Comparison of ENCODE assay signal across 8 cellular contexts in genomic region chr5:14872070-14872989, GRCh38. TPM values are rescaled to one million over a fixed set of nuclear protein-coding genes. Genes with fewer than 3 reads are reported as not detected.
DNase-seq lines count a peak whose midpoint lies in the region; ATAC-seq and TF ChIP-seq lines count a peak whose summit lies in the region.

No MANE protein-coding gene starts in this region.

- in situ Hi-C loops in astrocyte of the spinal cord (cut with HindIII; ENCODE audit: low sequenced_read_pairs), result no loop called here

- H3K9ac ChIP-seq in iPS-15b (ENCODE audit: low read depth, low read length), result no peak overlapping the region

- H3K36me3 ChIP-seq in CD8-positive, alpha-beta memory T cell (ENCODE audit: insufficient read depth, low read length), result no peaks in the 10 kb centered on the region
- no peaks in the 10 kb centered on the region for H3K36me3 ChIP-seq in iPS-15b (ENCODE audit: control insufficient read depth, insufficient read depth, low read length)

- POLR2A ChIA-PET in CD8-positive, alpha-beta memory T cell (lab: Charles Lee), result interaction anchor here (0.6 to 1.0 kb wide), 3 partner anchors 62 to 290 kb away, joined by 3 to 10 read pairs (median 4); no protein-coding TSS in a partner anchor

- peaks cover 0 to 7% (median 0%) of the 10 kb centered on the region in 3 donors for H3K36me3 Mint-ChIP-seq in CD8-positive, alpha-beta memory T cell
- H3K36me3 Mint-ChIP-seq in T-helper 2 cell treated with Interferon-gamma antibody and Interleukin-4, amounts not matched to agents 5 μg/mL and 100 μg/mL, for 36 hours (ENCODE audit: low read depth), result peaks cover 5% of the 10 kb centered on the region

- peak overlapping the region; percentile 58 for H3K27ac ChIP-seq in CD8-positive, alpha-beta memory T cell (ENCODE audit: low read depth, low read length)
- H3K27ac ChIP-seq in HL-60 (replicated peaks), result no peak overlapping the region

- H3K9me3 ChIP-seq in CD8-positive, alpha-beta memory T cell (ENCODE audit: low read length), result no peaks in the 10 kb centered on the region
- no peaks in the 10 kb centered on the region for H3K9me3 ChIP-seq in iPS-15b (ENCODE audit: control insufficient read depth, insufficient read depth, low read length)

- no peak for TF ChIP-seq CTCF in HL-60 (IDR thresholded peaks at IDR 0.05; ENCODE audit: insufficient read depth, low read length)
- peak; percentile 4 for TF ChIP-seq CTCF in astrocyte of the spinal cord (IDR thresholded peaks at IDR 0.05; ENCODE audit: low read depth, low read length)

- H3K4me3 Mint-ChIP-seq in CD8-positive, alpha-beta memory T cell, result peak overlapping the region; percentile 88 to 97 (median 93)
- H3K4me3 Mint-ChIP-seq in T-helper 2 cell treated with Interferon-gamma antibody and Interleukin-4, amounts not matched to agents 5 μg/mL and 100 μg/mL, for 36 hours, result peak overlapping the region; percentile 90

- no peaks in the 10 kb centered on the region for H3K9me3 Mint-ChIP-seq in CD8-positive, alpha-beta memory T cell
- H3K9me3 Mint-ChIP-seq in T-helper 2 cell treated with Interferon-gamma antibody and Interleukin-4, amounts not matched to agents 5 μg/mL and 100 μg/mL, for 36 hours, result no peaks in the 10 kb centered on the region

- peak overlapping the region; percentile 84 to 96 (median 93) for H3K27ac Mint-ChIP-seq in CD8-positive, alpha-beta memory T cell
- peak overlapping the region; percentile 92 for H3K27ac Mint-ChIP-seq in T-helper 2 cell treated with Interferon-gamma antibody and Interleukin-4, amounts not matched to agents 5 μg/mL and 100 μg/mL, for 36 hours

- H3K27me3 Mint-ChIP-seq in CD8-positive, alpha-beta memory T cell, result no peaks in the 10 kb centered on the region
- H3K27me3 Mint-ChIP-seq in T-helper 2 cell treated with Interferon-gamma antibody and Interleukin-4, amounts not matched to agents 5 μg/mL and 100 μg/mL, for 36 hours (ENCODE audit: low read depth), result peaks cover 18% of the 10 kb centered on the region

- CTCF ChIA-PET in CD8-positive, alpha-beta memory T cell (lab: Charles Lee), result interaction anchor here (0.9 to 1.8 kb wide), 6 partner anchors 10 to 206 kb away, joined by 3 to 4 read pairs (median 4); no protein-coding TSS in a partner anchor

- peaks cover 10% of the 10 kb centered on the region for H3K4me1 ChIP-seq in CD8-positive, alpha-beta memory T cell (ENCODE audit: insufficient read depth, low read length)
- peaks cover 6% of the 10 kb centered on the region for H3K4me1 ChIP-seq in iPS-15b (ENCODE audit: control insufficient read depth, insufficient read depth, low read length)

- peak; percentile 31 to 62 (median 46) for DNase-seq in CD8-positive, alpha-beta memory T cell
- peak in 1 of 2 experiments; percentile 6 for DNase-seq in HL-60 (ENCODE audit: low read depth in 1 of 2, low spot score in 1 of 2)
- DNase-seq in T-helper 2 cell treated with Interferon-gamma antibody and Interleukin-4, amounts not matched to agents 5 μg/mL and 100 μg/mL, for 36 hours (ENCODE audit: low spot score), result peak; percentile 58
- peak; percentile 41 for DNase-seq in astrocyte of the spinal cord (ENCODE audit: low read depth, low spot score)
- no peak for DNase-seq in skeletal muscle cell (ENCODE audit: low read depth)
- no peak for DNase-seq in OCI-M2 (lab: John Stamatoyannopoulos, UW; ENCODE audit: unreplicated experiment)

- peaks cover 26 to 46% (median 40%) of the 10 kb centered on the region in 3 donors for H3K4me1 Mint-ChIP-seq in CD8-positive, alpha-beta memory T cell
- peaks cover 28% of the 10 kb centered on the region for H3K4me1 Mint-ChIP-seq in T-helper 2 cell treated with Interferon-gamma antibody and Interleukin-4, amounts not matched to agents 5 μg/mL and 100 μg/mL, for 36 hours (ENCODE audit: low read depth)

- ATAC-seq in GM21360 (IDR thresholded peaks at IDR 0.05; ENCODE audit: unreplicated experiment), result peak; percentile 41

- H3K4me3 ChIP-seq in CD8-positive, alpha-beta memory T cell (ENCODE audit: low read length), result peak overlapping the region; percentile 64
- H3K4me3 ChIP-seq in HL-60 (replicated peaks; ENCODE audit: insufficient read depth, low read length) (peak overlapping the region; percentile 29), astrocyte of the spinal cord (ENCODE audit: low read depth, low read length) (peak overlapping the region; percentile 68), iPS-15b (ENCODE audit: low read depth, low read length) (peak overlapping the region; percentile 53), skeletal muscle cell (ENCODE audit: low read depth, low read length) (peak overlapping the region; percentile 67)

- H3K27me3 ChIP-seq in CD8-positive, alpha-beta memory T cell (ENCODE audit: insufficient read depth, low read length, poor library complexity, severe bottlenecking), result no peaks in the 10 kb centered on the region
- H3K27me3 ChIP-seq in HL-60 (ENCODE audit: insufficient read depth, poor library complexity, severe bottlenecking), result peaks cover 42% of the 10 kb centered on the region
- H3K27me3 ChIP-seq in iPS-15b (ENCODE audit: control insufficient read depth, insufficient read depth, low read length), result peaks cover 39% of the 10 kb centered on the region

RNA-seq across cellular contexts. Expression of gene ANKH, which starts 0.8 kb away (rescaled TPM):
- 10 to 100 TPM; 80.0 to 80.5 TPM for total RNA-seq in CD8-positive, alpha-beta memory T cell
- polyA plus RNA-seq in CD8-positive, alpha-beta memory T cell, result 47.0 TPM

Comparison
In these comparisons a context has a peak if more than half of its experiments do, and no peak if none do; other contexts are left out.
1. DNase-seq: peak in CD8-positive, alpha-beta memory T cell (5 of 5), T-helper 2 cell treated with Interferon-gamma antibody and Interleukin-4, amounts not matched to agents 5 μg/mL and 100 μg/mL, for 36 hours (single experiment) and astrocyte of the spinal cord (single experiment); none in skeletal muscle cell (single experiment) and OCI-M2 (single experiment).
2. Peak in every context shown above with its lines, with median percentiles within 50 percentile points of each other: H3K4me3 ChIP-seq.